15 cellular contexts compared by ENCODE assay signal in the genomic region with DNA sequence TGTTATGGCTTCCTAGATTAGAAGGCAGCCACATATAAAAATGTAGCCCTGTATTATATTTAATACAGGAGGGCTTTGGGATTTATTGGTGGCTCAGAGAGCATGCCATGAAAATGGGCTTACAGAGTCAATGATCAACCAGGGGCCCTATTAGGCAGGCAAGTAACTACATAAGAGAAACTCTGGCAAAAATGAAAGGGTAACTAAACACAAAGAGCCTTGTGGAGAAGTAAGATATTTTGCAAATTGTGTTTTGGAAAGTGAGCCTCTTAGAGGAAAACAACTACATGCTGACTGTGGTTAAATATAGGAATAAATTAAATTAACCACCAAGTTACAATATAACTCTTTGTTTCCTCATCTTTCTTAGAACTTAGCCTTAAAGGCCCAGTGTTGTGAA. TPM values are rescaled to one million over a fixed set of nuclear protein-coding genes. Genes with fewer than 3 reads are reported as not detected.
A peak's percentile ranks its signal among the peaks of the same experiment; 100 is the strongest.
DNase-seq lines count a peak whose midpoint lies in the region; ATAC-seq, FAIRE-seq and TF ChIP-seq lines count a peak whose summit lies in the region.
"Had no signal": no experiment of that assay in that cellular context is flagged by ENCODE, and none has a peak within 500 bp of the region (broad histone marks: within the 10 kb centered on the region; RNA-seq: fewer than 3 reads in every experiment).

No MANE protein-coding gene starts in this region.

- BruUV-seq in HepG2 (replicated peaks; lab: Mats Ljungman, UMichigan) = no TSS peak

- H3K27ac ChIP-seq in HepG2 (ENCODE audit: extremely low read length, insufficient read depth, low read length) = peak overlapping the region; percentile 52
- peak overlapping the region in 1 of 3 donors; percentile 19 for H3K27ac ChIP-seq in right lobe of liver
- H3K27ac ChIP-seq in caudate nucleus (ENCODE audit: low read depth, low read length) = peak overlapping the region; percentile 36
- peak overlapping the region in 1 of 4 donors; percentile 57 for H3K27ac ChIP-seq in sigmoid colon
- H3K27ac ChIP-seq: WERI-Rb-1 had no signal

- FAIRE-seq in HepG2 (lab: Jason Lieb, UNC) (no peak), H54 (lab: Jason Lieb, UNC) (no peak)
- FAIRE-seq: frontal cortex had no signal

- peak overlapping the region; percentile 24 for H3K4me2 ChIP-seq in HepG2 (ENCODE audit: low read depth, low read length)

- H3K9me3 ChIP-seq in HepG2 (ENCODE audit: low read length) = no peaks in the 10 kb centered on the region
- H3K9me3 ChIP-seq in right lobe of liver = no peaks in the 10 kb centered on the region
- H3K9me3 ChIP-seq in sigmoid colon = no peaks in the 10 kb centered on the region
- H3K9me3 ChIP-seq: spleen had no signal

- CTCF ChIA-PET in HepG2 (lab: Yijun Ruan, JAX; ENCODE audit: low intra/inter-chr PET ratio, low total read pairs) = no interaction called here

- in situ Hi-C loops in HepG2 (cut with HindIII; ENCODE audit: extremely low pct_ligation_motif_present, low pct_unique_long_range_greater_than_20kb) = no loop called here

- ATAC-seq in HepG2 (peak; percentile 53), right lobe of liver (no peak), HG03135 (IDR thresholded peaks at IDR 0.05; ENCODE audit: unreplicated experiment) (peak; percentile 72), sciatic nerve (no peak)
- ATAC-seq: effector memory CD8-positive, alpha-beta T cell had no signal

- TF ChIP-seq RAD21 in HepG2 (CRISPR knock-in tag; IDR thresholded peaks at IDR 0.05) = no peak

- no peak overlapping the region for H3K9ac ChIP-seq in HepG2 (ENCODE audit: insufficient read depth, low read depth, low read length)

- no peak overlapping the region for H2AFZ ChIP-seq in HepG2 (ENCODE audit: low read length)

- DNase-seq in HepG2 (ENCODE audit: low spot score) (no peak), right lobe of liver (no peak), caudate nucleus (lab: John Stamatoyannopoulos, UW) (no peak), sigmoid colon (no peak), H54 (ENCODE audit: insufficient read length, low spot score) (no peak), Kasumi-1 (lab: John Stamatoyannopoulos, UW) (no peak), sciatic nerve (ENCODE audit: low spot score) (no peak)
- DNase-seq: ACHN; activated naive CD4-positive, alpha-beta T cell; effector memory CD8-positive, alpha-beta T cell; nucleus accumbens; spleen; WERI-Rb-1 had no signal

- peaks cover 17% of the 10 kb centered on the region for H3K79me2 ChIP-seq in HepG2 (ENCODE audit: insufficient read depth, low read length)

- H3K4me1 ChIP-seq in HepG2 (ENCODE audit: insufficient read depth, low read length) (peaks cover 34% of the 10 kb centered on the region), right lobe of liver (peaks cover 0 to 7% (median 3%) of the 10 kb centered on the region in 4 donors), sigmoid colon (peaks cover 0 to 9% (median 0%) of the 10 kb centered on the region in 4 donors)

- no peak for TF ChIP-seq POLR2A in HepG2 (IDR thresholded peaks at IDR 0.05; ENCODE audit: insufficient read depth in 1 of 2, low read depth in 2 of 2, low read length in 2 of 2)
- TF ChIP-seq POLR2A in right lobe of liver (IDR thresholded peaks at IDR 0.05) = no peak
- no peak for TF ChIP-seq POLR2A in sigmoid colon (IDR thresholded peaks at IDR 0.05)
- no peak for TF ChIP-seq POLR2A in H54 (IDR thresholded peaks at IDR 0.05; ENCODE audit: low read depth, low read length)

- H3K27me3 ChIP-seq in HepG2 (ENCODE audit: control insufficient read depth in 1 of 2, insufficient read depth in 2 of 2, low read length in 2 of 2) (no peaks in the 10 kb centered on the region; a peak in 1 of 5 replicates), right lobe of liver (no peaks in the 10 kb centered on the region), sigmoid colon (no peaks in the 10 kb centered on the region)
- H3K27me3 ChIP-seq: spleen had no signal

- H3K4me3 ChIP-seq in HepG2 (replicated peaks in 1 of 3; ENCODE audit: insufficient read depth in 1 of 3, low read depth in 2 of 3, low read length in 3 of 3) = no peak overlapping the region
- no peak overlapping the region for H3K4me3 ChIP-seq in right lobe of liver
- no peak overlapping the region for H3K4me3 ChIP-seq in sigmoid colon
- H3K4me3 ChIP-seq: spleen had no signal

- POLR2A ChIA-PET in HepG2 (lab: Yijun Ruan, JAX) = interaction anchor here (1.3 kb wide), 1 partner anchor 12 kb away, joined by 3 read pairs; no protein-coding TSS in a partner anchor

- TF ChIP-seq EP300 in HepG2 (IDR thresholded peaks at IDR 0.05; ENCODE audit: low read depth in 2 of 2, low read length in 2 of 2) = no peak
- no peak for TF ChIP-seq EP300 in HepG2 (CRISPR knock-in tag; IDR thresholded peaks at IDR 0.05; ENCODE audit: borderline replicate concordance)
- no peak for TF ChIP-seq EP300 in sigmoid colon (IDR thresholded peaks at IDR 0.05)

- TF ChIP-seq CTCF in HepG2 (CRISPR knock-in tag; IDR thresholded peaks at IDR 0.05) = no peak
- no peak for TF ChIP-seq CTCF in right lobe of liver (IDR thresholded peaks at IDR 0.05)
- no peak for TF ChIP-seq CTCF in sigmoid colon (IDR thresholded peaks at IDR 0.05)

- peaks cover 0 to 1% of the 10 kb centered on the region in 2 experiments; a peak in 2 of 5 replicates for H3K36me3 ChIP-seq in HepG2 (replicated peaks in 1 of 2; ENCODE audit: control insufficient read depth in 1 of 2, insufficient read depth in 2 of 2, low read length in 2 of 2)
- peaks cover 0 to 13% (median 0%) of the 10 kb centered on the region in 4 donors for H3K36me3 ChIP-seq in right lobe of liver
- peaks cover 0 to 12% (median 0%) of the 10 kb centered on the region in 4 donors for H3K36me3 ChIP-seq in sigmoid colon
- H3K36me3 ChIP-seq: WERI-Rb-1 had no signal

- intact Hi-C loops in HepG2 (cut with micrococcal nuclease; ENCODE audit: unreplicated experiment) (loop anchor here (10.0 kb wide), 1 partner anchor 1944 kb away; no protein-coding TSS in a partner anchor), right lobe of liver (cut with DNase I) (no loop called here), sigmoid colon (cut with DNase I) (loop anchor here (10.0 kb wide), 1 partner anchor 266 kb away; a partner anchor contains a TSS), sciatic nerve (cut with DNase I) (loop anchor here (10.0 kb wide), 1 partner anchor 116 kb away; a partner anchor contains a TSS)

- peaks cover 17% of the 10 kb centered on the region for H4K20me1 ChIP-seq in HepG2 (ENCODE audit: insufficient read depth, low read length)

RNA-seq across cellular contexts. Expression of a gene that starts 5.5 kb away (rescaled TPM):
- total RNA-seq in HepG2 (2016; rRNA removed; fragmentation: Illumina TruSeq; extraction: Trizol) (216 and 237 TPM in 2 replicates), right lobe of liver (100 to 1,000 TPM; 215 to 640 (median 291) TPM), sigmoid colon (100 to 1,000 TPM; 321 to 371 (median 343) TPM), sciatic nerve (417 TPM)
- 71.5 and 78.9 TPM in 2 replicates for total RNA-seq in HepG2 (2016; cell fraction: cytosol; rRNA removed; fragmentation: Illumina TruSeq; extraction: Trizol; ENCODE audit: low read depth)
- 224 and 242 TPM in 2 replicates for total RNA-seq in HepG2 (2016; cell fraction: insoluble cytoplasmic fraction; rRNA removed; fragmentation: Illumina TruSeq; extraction: Trizol)
- total RNA-seq in HepG2 (2016; cell fraction: membrane; rRNA removed; fragmentation: Illumina TruSeq; extraction: Trizol) = 183 and 209 TPM in 2 replicates
- 221 and 242 TPM in 2 replicates for total RNA-seq in HepG2 (2016; cell fraction: nucleus; rRNA removed; fragmentation: Illumina TruSeq; extraction: Trizol)
- polyA plus RNA-seq in HepG2 (2011; rRNA removed) (1,213 and 1,243 TPM in 2 replicates), sigmoid colon (1,000 to 10,000 TPM in 1 of 3 donors, 100 to 1,000 TPM in 2; 775 to 1,356 (median 840) TPM)
- polyA plus RNA-seq in HepG2 (2011; cell fraction: cytosol; rRNA removed) = 501 and 788 TPM in 2 replicates
- 2,273 and 3,133 TPM in 2 replicates for polyA plus RNA-seq in HepG2 (2011; cell fraction: nucleus; rRNA removed)
- 931 and 961 TPM in 2 replicates for polyA plus RNA-seq in HepG2 (2012)
- 82.9 and 86.6 TPM in 2 replicates for polyA plus RNA-seq in HepG2 (2016; cell fraction: cytosol; fragmentation: Illumina TruSeq; extraction: Trizol; ENCODE audit: low read depth)
- polyA plus RNA-seq in HepG2 (2016; cell fraction: insoluble cytoplasmic fraction; fragmentation: Illumina TruSeq; extraction: Trizol; ENCODE audit: low read depth) = 238 and 267 TPM in 2 replicates
- 166 and 177 TPM in 2 replicates for polyA plus RNA-seq in HepG2 (2016; cell fraction: membrane; fragmentation: Illumina TruSeq; extraction: Trizol; ENCODE audit: low read depth)
- 367 and 400 TPM in 2 replicates for polyA plus RNA-seq in HepG2 (2016; cell fraction: nucleus; fragmentation: Illumina TruSeq; extraction: Trizol; ENCODE audit: insufficient read depth, low read depth)
- 38.8 and 128 TPM in 2 replicates for polyA minus RNA-seq in HepG2 (2011; rRNA and poly(A)+ RNA removed; ENCODE audit: low replicate concordance)
- 149 and 175 TPM in 2 replicates for polyA minus RNA-seq in HepG2 (2011; cell fraction: cytosol; rRNA and poly(A)+ RNA removed)
- 734 and 963 TPM in 2 replicates for polyA minus RNA-seq in HepG2 (2011; cell fraction: nucleus; rRNA and poly(A)+ RNA removed)

RNA-seq across cellular contexts. Expression of a gene that starts 45.4 kb away (rescaled TPM):
- total RNA-seq in HepG2 (2016; rRNA removed; fragmentation: Illumina TruSeq; extraction: Trizol) (35.1 and 36.9 TPM in 2 replicates), right lobe of liver (10 to 100 TPM in 5 of 6 experiments, 1 to 10 TPM in 1; 8.9 to 20.2 (median 14.6) TPM), sigmoid colon (10 to 100 TPM; 32.6 to 63.1 (median 51.3) TPM), sciatic nerve (42.4 TPM)
- 9.2 and 9.7 TPM in 2 replicates for total RNA-seq in HepG2 (2016; cell fraction: cytosol; rRNA removed; fragmentation: Illumina TruSeq; extraction: Trizol; ENCODE audit: low read depth)
- total RNA-seq in HepG2 (2016; cell fraction: insoluble cytoplasmic fraction; rRNA removed; fragmentation: Illumina TruSeq; extraction: Trizol) = 34.3 and 34.8 TPM in 2 replicates
- 9.3 and 11.4 TPM in 2 replicates for total RNA-seq in HepG2 (2016; cell fraction: membrane; rRNA removed; fragmentation: Illumina TruSeq; extraction: Trizol)
- 35.5 and 38.1 TPM in 2 replicates for total RNA-seq in HepG2 (2016; cell fraction: nucleus; rRNA removed; fragmentation: Illumina TruSeq; extraction: Trizol)
- polyA plus RNA-seq in HepG2 (2011; rRNA removed) (28.7 and 33.3 TPM in 2 replicates), sigmoid colon (10 to 100 TPM; 18.0 to 28.7 (median 25.6) TPM)
- 13.6 and 18.4 TPM in 2 replicates for polyA plus RNA-seq in HepG2 (2011; cell fraction: cytosol; rRNA removed)
- 46.5 and 58.9 TPM in 2 replicates for polyA plus RNA-seq in HepG2 (2011; cell fraction: nucleus; rRNA removed)
- polyA plus RNA-seq in HepG2 (2012) = 21.9 and 23.2 TPM in 2 replicates
- 3.1 and 3.8 TPM in 2 replicates for polyA plus RNA-seq in HepG2 (2016; cell fraction: cytosol; fragmentation: Illumina TruSeq; extraction: Trizol; ENCODE audit: low read depth)
- 26.2 and 26.3 TPM in 2 replicates for polyA plus RNA-seq in HepG2 (2016; cell fraction: insoluble cytoplasmic fraction; fragmentation: Illumina TruSeq; extraction: Trizol; ENCODE audit: low read depth)
- 5.8 and 5.9 TPM in 2 replicates for polyA plus RNA-seq in HepG2 (2016; cell fraction: membrane; fragmentation: Illumina TruSeq; extraction: Trizol; ENCODE audit: low read depth)
- 71.1 and 73.9 TPM in 2 replicates for polyA plus RNA-seq in HepG2 (2016; cell fraction: nucleus; fragmentation: Illumina TruSeq; extraction: Trizol; ENCODE audit: insufficient read depth, low read depth)
- polyA minus RNA-seq in HepG2 (2011; rRNA and poly(A)+ RNA removed; ENCODE audit: low replicate concordance) = 21.3 and 33.6 TPM in 2 replicates
- polyA minus RNA-seq in HepG2 (2011; cell fraction: cytosol; rRNA and poly(A)+ RNA removed) = 14.2 and 15.7 TPM in 2 replicates
- polyA minus RNA-seq in HepG2 (2011; cell fraction: nucleus; rRNA and poly(A)+ RNA removed) = 34.6 and 40.5 TPM in 2 replicates

Comparison
In these comparisons a context has a peak if more than half of its experiments do, and no peak if none do; other contexts are left out.
1. ATAC-seq: peak in HepG2 (single experiment) and HG03135 (single experiment); none in right lobe of liver (0 of 4) and sciatic nerve (single experiment).
2. intact Hi-C loops: an anchor here in HepG2 (10.0 kb wide), sigmoid colon (10.0 kb wide) and sciatic nerve (10.0 kb wide); none called in right lobe of liver.